15 cellular contexts compared by ENCODE assay signal in the genomic region with DNA sequence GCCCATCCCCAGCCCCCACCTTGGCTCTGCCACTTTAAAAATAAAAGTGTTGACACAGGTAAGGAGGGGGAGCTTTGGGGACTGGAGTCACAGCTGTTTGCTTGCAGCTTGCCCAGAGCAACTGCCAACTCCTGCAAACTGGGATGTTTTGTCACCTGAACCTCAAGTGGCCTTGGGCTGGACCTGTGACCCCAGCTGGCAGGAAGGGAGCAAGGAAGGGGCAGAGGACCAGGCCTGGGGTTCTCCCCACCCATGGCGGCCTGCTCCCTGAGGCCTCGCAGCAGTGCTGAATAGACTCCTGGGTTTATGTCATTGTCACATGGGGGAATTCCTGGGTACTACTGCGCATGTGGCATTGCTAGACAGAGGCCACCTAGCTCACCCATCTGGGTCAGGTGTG.
DNase-seq lines count a peak whose midpoint lies in the region; TF ChIP-seq lines count a peak whose summit lies in the region.
"Had no signal": no experiment of that assay in that cellular context is flagged by ENCODE, and none has a peak within 500 bp of the region (broad histone marks: within the 10 kb centered on the region; RNA-seq: fewer than 3 reads in every experiment).

No MANE protein-coding gene starts in this region.

- H3K36me3 Mint-ChIP-seq in osteocyte (ENCODE audit: unreplicated experiment) = no peaks in the 10 kb centered on the region
- H3K36me3 Mint-ChIP-seq: stimulated activated effector memory CD8-positive, alpha-beta T cell treated with anti-CD3 and anti-CD28 coated beads, Interleukin-12 subunit alpha, Interleukin-12 subunit beta, amount 100 ng/mL, for 72 hours had no signal

- H3K9me3 Mint-ChIP-seq in osteocyte (ENCODE audit: unreplicated experiment) = no peaks in the 10 kb centered on the region
- H3K9me3 Mint-ChIP-seq: activated T-cell treated with anti-CD3 and anti-CD28 coated beads, Interleukin-2, amount 50 U/mL, for 72 hours; stimulated activated effector memory CD8-positive, alpha-beta T cell treated with anti-CD3 and anti-CD28 coated beads, Interleukin-12 subunit alpha, Interleukin-12 subunit beta, amount 100 ng/mL, for 72 hours had no signal

- DNase-seq in NCI-H1436 (lab: John Stamatoyannopoulos, UW) (peak; percentile 46), NCI-H1436 treated with DMSO at 0.1 percent for 48 hours (lab: John Stamatoyannopoulos, UW) (no peak), NCI-H2171 (lab: John Stamatoyannopoulos, UW) (peak; percentile 77), SHP77 treated with DMSO at 0.1 percent for 48 hours (lab: John Stamatoyannopoulos, UW) (peak; percentile 26), osteocyte (ENCODE audit: extremely low spot score, unreplicated experiment) (peak; percentile 51), KG1 (lab: John Stamatoyannopoulos, UW) (no peak), NAMALWA (ENCODE audit: low spot score) (no peak)
- no peak for DNase-seq in stimulated activated CD4-positive, alpha-beta T cell treated with anti-CD3 and anti-CD28 coated beads, Interleukin-2, amount 100 ng/mL, for 48 hours
- DNase-seq: activated T-cell treated with anti-CD3 and anti-CD28 coated beads, Interleukin-2, amount 50 U/mL, for 72 hours; heart left ventricle; kidney; MG63; small intestine; trophoblast cell had no signal

- H3K27me3 Mint-ChIP-seq in osteocyte (ENCODE audit: unreplicated experiment) = peaks cover 61% of the 10 kb centered on the region

- TF ChIP-seq CTCF in osteocyte (IDR thresholded peaks at IDR 0.05) = no peak

- no peak overlapping the region for H3K4me3 Mint-ChIP-seq in osteocyte (ENCODE audit: unreplicated experiment)
- H3K4me3 Mint-ChIP-seq: activated T-cell treated with anti-CD3 and anti-CD28 coated beads, Interleukin-2, amount 50 U/mL, for 72 hours; stimulated activated effector memory CD8-positive, alpha-beta T cell treated with anti-CD3 and anti-CD28 coated beads, Interleukin-12 subunit alpha, Interleukin-12 subunit beta, amount 100 ng/mL, for 72 hours had no signal

- H3K4me1 Mint-ChIP-seq in osteocyte (ENCODE audit: unreplicated experiment) = peaks cover 1% of the 10 kb centered on the region
- H3K4me1 Mint-ChIP-seq: stimulated activated effector memory CD8-positive, alpha-beta T cell treated with anti-CD3 and anti-CD28 coated beads, Interleukin-12 subunit alpha, Interleukin-12 subunit beta, amount 100 ng/mL, for 72 hours had no signal

- H3K27ac Mint-ChIP-seq in osteocyte (ENCODE audit: unreplicated experiment) = no peak overlapping the region
- H3K27ac Mint-ChIP-seq: activated T-cell treated with anti-CD3 and anti-CD28 coated beads, Interleukin-2, amount 50 U/mL, for 72 hours; stimulated activated effector memory CD8-positive, alpha-beta T cell treated with anti-CD3 and anti-CD28 coated beads, Interleukin-12 subunit alpha, Interleukin-12 subunit beta, amount 100 ng/mL, for 72 hours had no signal

Comparison
In these comparisons a context has a peak if more than half of its experiments do, and no peak if none do; other contexts are left out.
1. DNase-seq: peak in NCI-H1436 (single experiment), NCI-H2171 (single experiment), SHP77 treated with DMSO at 0.1 percent for 48 hours (single experiment) and osteocyte (single experiment); none in NCI-H1436 treated with DMSO at 0.1 percent for 48 hours (single experiment), KG1 (single experiment), stimulated activated CD4-positive, alpha-beta T cell treated with anti-CD3 and anti-CD28 coated beads, Interleukin-2, amount 100 ng/mL, for 48 hours (0 of 2) and NAMALWA (single experiment).